1 cellular context compared by ENCODE assay signal in genomic region chr22:41021655-41022454, GRCh38.
TF ChIP-seq lines count a peak whose summit lies in the region.

No MANE protein-coding gene starts in this region.

TF ChIP-seq in A549, 52 proteins besides CTCF, POLR2A, EP300 and RAD21 (continued from another document):
- no peak for TF ChIP-seq HOXB5 (CRISPR knock-in tag; IDR thresholded peaks at IDR 0.05)
